In genomic region chr1:22451702-22452400, GRCh38 we compare ENCODE assay signal across 8 cellular contexts. TPM values are rescaled to one million over a fixed set of nuclear protein-coding genes. Genes with fewer than 3 reads are reported as not detected.
DNase-seq lines count a peak whose midpoint lies in the region; ATAC-seq and TF ChIP-seq lines count a peak whose summit lies in the region.

ZBTB40 (plus strand) TSS chr1:22451851; CDS start chr1:22489949, 38,098 bp downstream.

- CTCF ChIA-PET in Panc1 (lab: Charles Lee), result no interaction called here

- H3K27ac ChIP-seq in Panc1 (ENCODE audit: low read length) (peak within 1 kb of the TSS; percentile 94), muscle layer of colon (ENCODE audit: low read depth, low read length) (peak within 1 kb of the TSS; percentile 91)

- no peaks in the 10 kb centered on the region for H3K9me3 Mint-ChIP-seq in activated T-cell treated with anti-CD3 and anti-CD28 coated beads, Interleukin-2, amount 50 U/mL, for 4 hours

- peak within 1 kb of the TSS; percentile 55 for H3K9ac ChIP-seq in muscle layer of colon (ENCODE audit: low read length)

- POLR2A ChIA-PET in Panc1 (lab: Charles Lee), result interaction anchor here (0.5 kb wide), 1 partner anchor 22 kb away, joined by 5 read pairs; no protein-coding TSS in a partner anchor

- H3K36me3 ChIP-seq in Panc1 (ENCODE audit: control insufficient read depth, insufficient read depth, low read length) (no peaks in the 10 kb centered on the region; the same call in 1 of the 2 replicates), muscle layer of colon (ENCODE audit: insufficient read depth, low read length) (no peaks in the 10 kb centered on the region)

- H3K4me3 ChIP-seq in Panc1 (ENCODE audit: low read depth in 2 of 2, low read length in 2 of 2), result peak within 1 kb of the TSS; percentile 80 to 94
- H3K4me3 ChIP-seq in muscle layer of colon (ENCODE audit: low read depth in 1 of 2, low read length in 2 of 2), result peak within 1 kb of the TSS; percentile 76 to 78

- ATAC-seq in GM21717 (IDR thresholded peaks at IDR 0.05; ENCODE audit: unreplicated experiment), result peak; percentile 76
- ATAC-seq in Panc1, result peak; percentile 96
- ATAC-seq in activated T-cell treated with anti-CD3 and anti-CD28 coated beads, Interleukin-2, amount 50 U/mL, for 4 hours, result peak; percentile 96 to 97
- peak; percentile 100 for ATAC-seq in esophagus mucosa

- TSS peak; percentile 72 for BruUV-seq in Panc1 (replicated peaks; lab: Mats Ljungman, UMichigan)

- H3K27me3 ChIP-seq in Panc1 (ENCODE audit: control insufficient read depth, insufficient read depth, low read length) (no peaks in the 10 kb centered on the region), muscle layer of colon (ENCODE audit: control insufficient read depth in 1 of 2, insufficient read depth in 2 of 2, low read length in 2 of 2) (no peaks in the 10 kb centered on the region)

- H3K9me3 ChIP-seq in Panc1 (ENCODE audit: control insufficient read depth, insufficient read depth, low read depth, low read length) (no peaks in the 10 kb centered on the region), muscle layer of colon (ENCODE audit: low read length) (no peaks in the 10 kb centered on the region)

- H3K27me3 Mint-ChIP-seq in activated T-cell treated with anti-CD3 and anti-CD28 coated beads, Interleukin-2, amount 50 U/mL, for 4 hours (ENCODE audit: low read depth), result no peaks in the 10 kb centered on the region

- intact Hi-C loops in Panc1 (cut with micrococcal nuclease; ENCODE audit: unreplicated experiment), result no loop called here

- H3K4me1 ChIP-seq in Panc1 (ENCODE audit: control insufficient read depth, insufficient read depth, low read length), result peaks cover 46% of the 10 kb centered on the region
- H3K4me1 ChIP-seq in muscle layer of colon (ENCODE audit: insufficient read depth, low read length), result peaks cover 15% of the 10 kb centered on the region

- DNase-seq in DMS153 treated with DMSO at 0.1 percent for 48 hours (lab: John Stamatoyannopoulos, UW; ENCODE audit: unreplicated experiment) (peak; percentile 94), KBM-7 (peak; percentile 98), Panc1 (ENCODE audit: low read depth, low spot score) (peak; percentile 78)
- peak; percentile 91 for DNase-seq in activated T-cell treated with anti-CD3 and anti-CD28 coated beads, Interleukin-2, amount 50 U/mL, for 4 hours
- DNase-seq in stimulated activated CD8-positive, alpha-beta memory T cell treated with anti-CD3 and anti-CD28 coated beads, Interleukin-7, amount 100 ng/mL, for 1 hour (ENCODE audit: low read depth in 2 of 2), result peak; percentile 82 to 85

- in situ Hi-C loops in KBM-7 (cut with MboI; ENCODE audit: low pct_unique_long_range_greater_than_20kb, low sequenced_read_pairs) (no loop called here), Panc1 (cut with HindIII; ENCODE audit: low pct_unique_long_range_greater_than_20kb, low sequenced_read_pairs) (no loop called here)

- H3K36me3 Mint-ChIP-seq in activated T-cell treated with anti-CD3 and anti-CD28 coated beads, Interleukin-2, amount 50 U/mL, for 4 hours (ENCODE audit: insufficient read depth), result peaks cover 4% of the 10 kb centered on the region

- TF ChIP-seq CTCF in Panc1 (IDR thresholded peaks at IDR 0.05), result no peak

- H3K4me1 Mint-ChIP-seq in activated T-cell treated with anti-CD3 and anti-CD28 coated beads, Interleukin-2, amount 50 U/mL, for 4 hours (ENCODE audit: low read depth), result peaks cover 40% of the 10 kb centered on the region

- H3K4me3 Mint-ChIP-seq in activated T-cell treated with anti-CD3 and anti-CD28 coated beads, Interleukin-2, amount 50 U/mL, for 4 hours, result peak within 1 kb of the TSS; percentile 98

RNA-seq across cellular contexts. Expression of gene ZBTB40, which starts in this region (rescaled TPM):
- total RNA-seq in Panc1 (2021; ENCODE audit: unreplicated experiment) (24.3 TPM), esophagus mucosa (6.4 TPM)
- 12.8 TPM for polyA plus RNA-seq in Panc1 (2012; ENCODE audit: insufficient read length)
- total RNA-seq in activated T-cell treated with anti-CD3 and anti-CD28 coated beads, Interleukin-2, amount 50 U/mL, for 4 hours, result 10 to 100 TPM; 21.4 to 24.8 (median 24.5) TPM

Comparison
In these comparisons a context has a peak if more than half of its experiments do, and no peak if none do; other contexts are left out.
1. Peak in every context shown above with its lines: DNase-seq, ATAC-seq, H3K4me3 ChIP-seq and H3K27ac ChIP-seq.